Comparison of ENCODE assay signal across 29 cellular contexts in the genomic region with DNA sequence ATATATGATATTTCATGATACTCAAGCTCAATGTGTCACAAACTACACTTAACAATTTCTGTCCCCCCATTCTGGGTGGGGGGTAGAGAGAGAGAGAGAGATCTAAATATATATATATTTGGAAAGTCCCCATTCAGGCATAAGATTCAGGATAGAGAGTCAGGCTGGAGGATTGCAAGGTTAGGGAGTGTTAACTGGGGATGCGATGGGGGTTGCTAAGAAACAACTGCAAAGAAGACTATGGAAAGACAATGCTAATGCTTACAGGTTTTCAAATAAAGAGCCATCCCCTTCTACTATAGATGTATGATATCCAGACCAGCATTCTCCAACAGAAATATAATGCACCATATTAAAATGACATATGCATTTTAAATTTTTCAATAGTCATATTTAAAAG.
"Had no signal": no experiment of that assay in that cellular context is flagged by ENCODE, and none has a peak within 500 bp of the region (broad histone marks: within the 10 kb centered on the region; RNA-seq: fewer than 3 reads in every experiment).

No MANE protein-coding gene starts in this region.

- H3K4me3 ChIP-seq: adrenal gland, coronary artery, dorsolateral prefrontal cortex, esophagus squamous epithelium, gastroesophageal sphincter, heart right ventricle had no signal

- ATAC-seq: activated CD4-positive, CD25-positive, alpha-beta regulatory T cell treated with anti-CD3 and anti-CD28 coated beads, Interleukin-2, amount 50 U/mL, for 24 hours; activated CD8-positive, alpha-beta T cell treated with anti-CD3 and anti-CD28 coated beads for 36 hours; activated naive CD8-positive, alpha-beta T cell treated with anti-CD3 and anti-CD28 coated beads, Interleukin-2, amount 50 U/mL, for 24 hours; activated T-cell treated with anti-CD3 and anti-CD28 coated beads, Interleukin-2, amount 50 U/mL, for 4 hours; activated T-helper 17 cell treated with anti-CD3 and anti-CD28 coated beads, Interleukin-2, amount 50 U/mL, for 72 hours; gastroesophageal sphincter; heart right ventricle; T-helper 17 cell had no signal

- H3K36me3 ChIP-seq: adrenal gland, esophagus squamous epithelium, gastroesophageal sphincter, heart right ventricle, WERI-Rb-1 had no signal

- H3K9me3 ChIP-seq: adrenal gland, esophagus squamous epithelium, gastroesophageal sphincter had no signal

- H3K27ac ChIP-seq: adrenal gland, coronary artery, dorsolateral prefrontal cortex, esophagus squamous epithelium, gastroesophageal sphincter, heart right ventricle, WERI-Rb-1 had no signal

- H3K27me3 ChIP-seq: adrenal gland, esophagus squamous epithelium, gastroesophageal sphincter, heart right ventricle had no signal

- DNase-seq: activated B cell treated with CpG ODN at 0.5 μM for 24 hours; activated CD4-positive, alpha-beta T cell treated with anti-CD3 and anti-CD28 coated beads for 48 hours; activated CD4-positive, alpha-beta T cell treated with anti-CD3 and anti-CD28 coated beads, Interleukin-2, amount 50 U/mL, for 1 hour; activated CD4-positive, alpha-beta T cell treated with anti-CD3 and anti-CD28 coated beads, Interleukin-2, amount 50 U/mL, for 48 hours; activated CD8-positive, alpha-beta memory T cell treated with anti-CD3 and anti-CD28 coated beads for 24 hours; activated CD8-positive, alpha-beta T cell treated with anti-CD3 and anti-CD28 coated beads for 36 hours; activated effector memory CD4-positive, alpha-beta T cell treated with anti-CD3 and anti-CD28 coated beads, Interleukin-2, amount 50 U/mL, for 16 hours; activated naive CD4-positive, alpha-beta T cell treated with anti-CD3 and anti-CD28 coated beads for 36 hours; activated naive CD8-positive, alpha-beta T cell treated with anti-CD3 and anti-CD28 coated beads for 36 hours; activated naive CD8-positive, alpha-beta T cell treated with anti-CD3 and anti-CD28 coated beads, Interleukin-2, amount 50 U/mL, for 24 hours; activated T-cell treated with anti-CD3 and anti-CD28 coated beads, Interleukin-2, amount 50 U/mL, for 4 hours; adrenal gland; amygdala; aorta; dorsolateral prefrontal cortex; effector memory CD4-positive, alpha-beta T cell; endodermal cell; erythroblast; esophagus squamous epithelium; foreskin melanocyte; heart right ventricle; T-helper 1 cell; T-helper 17 cell; T1000; WERI-Rb-1 had no signal

- H3K4me1 ChIP-seq: adrenal gland, gastroesophageal sphincter, heart right ventricle had no signal
